9 cellular contexts compared by ENCODE assay signal in the genomic region with DNA sequence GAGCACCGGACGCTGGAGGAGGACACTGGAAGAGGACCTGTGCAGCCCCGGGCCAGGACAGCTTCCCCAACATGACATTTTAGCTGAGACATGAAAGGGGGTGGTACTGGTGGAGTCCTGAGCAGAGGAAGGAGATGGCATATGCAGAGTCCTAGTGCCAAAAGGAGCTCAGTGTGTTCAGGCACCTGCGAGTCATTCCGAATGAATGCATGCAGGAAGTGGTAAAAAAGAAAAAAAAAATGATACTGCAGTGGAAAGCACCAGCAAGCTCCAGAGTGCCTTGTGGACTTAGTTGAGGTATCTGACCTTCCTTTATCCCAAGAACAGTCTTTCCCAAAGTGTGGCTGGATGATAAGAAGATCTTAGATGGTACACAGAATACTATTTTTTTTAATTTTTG. TPM values are rescaled to one million over a fixed set of nuclear protein-coding genes. Genes with fewer than 3 reads are reported as not detected.
DNase-seq lines count a peak whose midpoint lies in the region; ATAC-seq, FAIRE-seq and TF ChIP-seq lines count a peak whose summit lies in the region.
"Had no signal": no experiment of that assay in that cellular context is flagged by ENCODE, and none has a peak within 500 bp of the region (broad histone marks: within the 10 kb centered on the region; RNA-seq: fewer than 3 reads in every experiment).

No MANE protein-coding gene starts in this region.

- no peak overlapping the region for H3K9ac ChIP-seq in keratinocyte (ENCODE audit: control insufficient read depth, extremely low read depth, insufficient read depth, low read length)

- FAIRE-seq in keratinocyte (lab: Jason Lieb, UNC), result peak; percentile 39

- H2AFZ ChIP-seq in keratinocyte (ENCODE audit: control insufficient read depth, low read length), result no peak overlapping the region

- no peaks in the 10 kb centered on the region for H3K79me2 ChIP-seq in keratinocyte (ENCODE audit: control insufficient read depth, insufficient read depth, low read length)

- peak; percentile 78 for DNase-seq in ELR (ENCODE audit: low read depth)
- DNase-seq in activated CD4-positive, alpha-beta T cell treated with anti-CD3 and anti-CD28 coated beads, Interleukin-2, amount 50 U/mL, for 48 hours, result peak; percentile 19
- no peak for DNase-seq in keratinocyte (ENCODE audit: low read depth, low spot score)
- DNase-seq in retina, result no peak
- DNase-seq in NCI-H187 treated with DMSO at 0.1 percent for 48 hours (lab: John Stamatoyannopoulos, UW), result no peak
- DNase-seq in HUDEP-2 (lab: John Stamatoyannopoulos, UW; ENCODE audit: unreplicated experiment in 76 of 76), result no peak
- no peak for DNase-seq in lower lobe of right lung
- DNase-seq: H7 had no signal

- H3K4me1 ChIP-seq in keratinocyte (ENCODE audit: control insufficient read depth, extremely low read depth, insufficient read depth, low read length), result peaks cover 10% of the 10 kb centered on the region
- no peaks in the 10 kb centered on the region for H3K4me1 ChIP-seq in lower lobe of right lung

- H3K36me3 ChIP-seq in keratinocyte (ENCODE audit: control insufficient read depth in 2 of 2, extremely low read depth in 1 of 2, insufficient read depth in 2 of 2, low read length in 2 of 2) (no peaks in the 10 kb centered on the region), lower lobe of right lung (no peaks in the 10 kb centered on the region)

- TF ChIP-seq CTCF in keratinocyte (optimal IDR thresholded peaks at IDR 0.05 in 1 of 3, IDR thresholded peaks at IDR 0.05 in 1 of 3, conservative IDR thresholded peaks at IDR 0.05 in 1 of 3; ENCODE audit: extremely low read depth in 1 of 3, insufficient read depth in 2 of 3, low read length in 3 of 3) (no peak), lower lobe of right lung (IDR thresholded peaks at IDR 0.05) (no peak)

- peak overlapping the region; percentile 49 for H3K4me2 ChIP-seq in keratinocyte (ENCODE audit: control insufficient read depth, extremely low read depth, insufficient read depth, low read depth, low read length)

- no peaks in the 10 kb centered on the region for H3K27me3 ChIP-seq in keratinocyte (ENCODE audit: control insufficient read depth, extremely low read depth, insufficient read depth, low read length)
- no peaks in the 10 kb centered on the region for H3K27me3 ChIP-seq in lower lobe of right lung (ENCODE audit: low read depth)

- H4K20me1 ChIP-seq in keratinocyte (ENCODE audit: control insufficient read depth, extremely low read depth, insufficient read depth, low read length), result no peaks in the 10 kb centered on the region

- H3K4me3 ChIP-seq in keratinocyte (ENCODE audit: control insufficient read depth in 2 of 3, extremely low read depth in 1 of 3, insufficient read depth in 2 of 3, low read depth in 1 of 3, low read length in 3 of 3), result no peak overlapping the region
- H3K4me3 ChIP-seq in lower lobe of right lung, result no peak overlapping the region

- intact Hi-C loops in lower lobe of right lung (cut with DNase I), result no loop called here

- H3K9me1 ChIP-seq in keratinocyte (ENCODE audit: control insufficient read depth, extremely low read depth, insufficient read depth, low read length), result no peaks in the 10 kb centered on the region

- dilution Hi-C loops in keratinocyte (cut with MboI; ENCODE audit: extremely low pct_ligation_motif_present, low sequenced_read_pairs), result no loop called here

- no peaks in the 10 kb centered on the region for H3K9me3 ChIP-seq in keratinocyte (ENCODE audit: control insufficient read depth, low read depth, low read length)
- H3K9me3 ChIP-seq in lower lobe of right lung, result no peaks in the 10 kb centered on the region

- ATAC-seq in HG02759 (IDR thresholded peaks at IDR 0.05; ENCODE audit: unreplicated experiment), result peak; percentile 54
- ATAC-seq in lower lobe of right lung, result no peak

- H3K27ac ChIP-seq in keratinocyte (ENCODE audit: control insufficient read depth, insufficient read depth, low read length) (no peak overlapping the region), lower lobe of right lung (no peak overlapping the region)

RNA-seq across cellular contexts. Expression of gene ZNF148, which starts 6.6 kb away (rescaled TPM):
- polyA plus RNA-seq in keratinocyte, result 16.1 to 21.4 TPM (median 16.7 TPM) in 3 replicates
- polyA plus RNA-seq in keratinocyte (2011; ENCODE audit: low read depth), result 25.8 TPM
- polyA plus RNA-seq in keratinocyte (2011; cell fraction: cytosol; rRNA removed), result 7.6 and 17.2 TPM in 2 replicates
- polyA plus RNA-seq in keratinocyte (2011; cell fraction: nucleus; rRNA removed), result 20.4 and 21.2 TPM in 2 replicates
- polyA plus RNA-seq in keratinocyte (2012; ENCODE audit: low replicate concordance), result 12.7 and 20.0 TPM in 2 replicates
- 16.0 to 113 TPM (median 67.4 TPM) in 3 replicates for polyA minus RNA-seq in keratinocyte
- polyA minus RNA-seq in keratinocyte (2011; cell fraction: cytosol; rRNA and poly(A)+ RNA removed), result 20.1 TPM
- 24.0 and 66.2 TPM in 2 replicates for polyA minus RNA-seq in keratinocyte (2011; cell fraction: nucleus; rRNA and poly(A)+ RNA removed)
- 48.2 TPM for total RNA-seq in lower lobe of right lung

Comparison
In these comparisons a context has a peak if more than half of its experiments do, and no peak if none do; other contexts are left out.
1. DNase-seq: peak in ELR (single experiment) and activated CD4-positive, alpha-beta T cell treated with anti-CD3 and anti-CD28 coated beads, Interleukin-2, amount 50 U/mL, for 48 hours (2 of 2); none in keratinocyte (single experiment), retina (single experiment), NCI-H187 treated with DMSO at 0.1 percent for 48 hours (single experiment), HUDEP-2 (0 of 76) and lower lobe of right lung (single experiment).